ENCODE assay signal across 17 cellular contexts in genomic region chr1:79380078-79380477, GRCh38.
DNase-seq lines count a peak whose midpoint lies in the region; TF ChIP-seq lines count a peak whose summit lies in the region.
"Had no signal": no experiment of that assay in that cellular context is flagged by ENCODE, and none has a peak within 500 bp of the region (broad histone marks: within the 10 kb centered on the region; RNA-seq: fewer than 3 reads in every experiment).

No MANE protein-coding gene starts in this region.

- H3K4me1 ChIP-seq in H9 (ENCODE audit: insufficient read depth, low read length), result no peaks in the 10 kb centered on the region
- H3K4me1 ChIP-seq: HAP-1 had no signal

- no peak overlapping the region for H4K91ac ChIP-seq in H9 (ENCODE audit: insufficient read length, low read depth, low read length)

- H3K36me3 Mint-ChIP-seq in H9 (ENCODE audit: insufficient read depth in 1 of 3, low read depth in 3 of 3) (no peaks in the 10 kb centered on the region), chondrocyte (ENCODE audit: low read depth) (no peaks in the 10 kb centered on the region)
- H3K36me3 Mint-ChIP-seq: CD14-positive monocyte had no signal

- H3K27me3 Mint-ChIP-seq in H9 (ENCODE audit: low read depth), result no peaks in the 10 kb centered on the region
- no peaks in the 10 kb centered on the region for H3K27me3 Mint-ChIP-seq in chondrocyte (ENCODE audit: low read depth)

- H3K14ac ChIP-seq in H9 (ENCODE audit: insufficient read depth, low read length), result no peak overlapping the region

- H3K4me3 Mint-ChIP-seq in H9 (no peak overlapping the region), chondrocyte (ENCODE audit: unreplicated experiment) (no peak overlapping the region)
- H3K4me3 Mint-ChIP-seq: CD14-positive monocyte; T-helper 1 cell treated with Interleukin-12 subunit alpha and Interleukin-12 subunit beta and Interleukin-4 antibody, amounts not matched to agents 30 μg/mL and 1 μg/mL, for 36 hours had no signal

- no peaks in the 10 kb centered on the region for H3K23me2 ChIP-seq in H9 (ENCODE audit: insufficient read length, low read depth, low read length, poor library complexity, severe bottlenecking)

- H3K27ac Mint-ChIP-seq in H9 (no peak overlapping the region), chondrocyte (ENCODE audit: unreplicated experiment) (no peak overlapping the region)
- H3K27ac Mint-ChIP-seq: CD14-positive monocyte; T-helper 1 cell treated with Interleukin-12 subunit alpha and Interleukin-12 subunit beta and Interleukin-4 antibody, amounts not matched to agents 30 μg/mL and 1 μg/mL, for 36 hours had no signal

- no peak overlapping the region for H2BK20ac ChIP-seq in H9 (ENCODE audit: low read depth, low read length, poor library complexity, severe bottlenecking)

- no peak overlapping the region for H2AFZ ChIP-seq in H9 (ENCODE audit: low read length)

- no peak overlapping the region for H3K4me2 ChIP-seq in H9 (ENCODE audit: insufficient read depth, insufficient read length, low read length)

- H2BK120ac ChIP-seq in H9 (ENCODE audit: low read depth, low read length, poor library complexity, severe bottlenecking), result no peak overlapping the region

- no peaks in the 10 kb centered on the region for H3K79me1 ChIP-seq in H9 (ENCODE audit: insufficient read depth, low read depth, low read length, poor library complexity, severe bottlenecking)

- H3K4me1 Mint-ChIP-seq in H9, result peaks cover 14 to 16% of the 10 kb centered on the region in 2 experiments
- no peaks in the 10 kb centered on the region for H3K4me1 Mint-ChIP-seq in chondrocyte (ENCODE audit: low read depth)
- H3K4me1 Mint-ChIP-seq: CD14-positive monocyte had no signal

- DNase-seq in H9 (no peak), NB4 (ENCODE audit: low read depth) (peak; percentile 6), WERI-Rb-1 (no peak), iPS-NIHi7 (ENCODE audit: extremely low spot score) (peak; percentile 12), NCI-H2227 (lab: John Stamatoyannopoulos, UW; ENCODE audit: unreplicated experiment) (no peak), chondrocyte (ENCODE audit: low spot score) (no peak)
- no peak for DNase-seq in activated T-cell treated with anti-CD3 and anti-CD28 coated beads, Interleukin-2, amount 50 U/mL, for 48 hours
- DNase-seq: AML-193, NCI-H187, NCI-H2107, NCI-H2227 treated with DMSO at 0.1 percent for 48 hours, NCI-H510A treated with DMSO at 0.1 percent for 48 hours, RPMI8226, SIG-M5 had no signal

- H3K36me3 ChIP-seq in WERI-Rb-1, result no peaks in the 10 kb centered on the region
- H3K36me3 ChIP-seq: HAP-1 had no signal

- WGBS in H9 (ENCODE audit: extremely low coverage, insufficient read length, low lambda C conversion rate), result no CpG with 5 or more reads among the region's 3 CpGs

- H4K20me1 ChIP-seq in H9 (ENCODE audit: control insufficient read depth, insufficient read depth, insufficient read length), result no peaks in the 10 kb centered on the region

- H2BK12ac ChIP-seq in H9 (ENCODE audit: insufficient read length, low read depth, low read length), result no peak overlapping the region

- H3K4ac ChIP-seq in H9 (ENCODE audit: low read depth, low read length), result no peak overlapping the region

- no peaks in the 10 kb centered on the region for H3K79me2 ChIP-seq in H9 (ENCODE audit: insufficient read depth, low read length)

- no peaks in the 10 kb centered on the region for H3K9me3 ChIP-seq in H9 (ENCODE audit: control insufficient read depth, low read depth, low read length)
- H3K9me3 ChIP-seq in WERI-Rb-1 (ENCODE audit: severe bottlenecking), result no peaks in the 10 kb centered on the region
- H3K9me3 ChIP-seq: HAP-1 had no signal

- H2BK15ac ChIP-seq in H9 (ENCODE audit: low read depth, low read length), result no peak overlapping the region

- H3K56ac ChIP-seq in H9 (ENCODE audit: insufficient read length, low read depth, low read length), result no peak overlapping the region

- TF ChIP-seq CTCF in H9 (conservative IDR thresholded peaks at IDR 0.05) (peak; percentile 66), NB4 (IDR thresholded peaks at IDR 0.05; ENCODE audit: low read depth, low read length) (no peak), WERI-Rb-1 (IDR thresholded peaks at IDR 0.05; ENCODE audit: low read depth, low read length) (0 out of 2 replicates have a peak, but pooled peaks have one; percentile 4), chondrocyte (IDR thresholded peaks at IDR 0.05) (no peak)

- H3K18ac ChIP-seq in H9 (ENCODE audit: insufficient read length, low read depth, low read length), result no peak overlapping the region

- H3K27ac ChIP-seq in H9 (ENCODE audit: insufficient read length, low read depth, low read length), result no peak overlapping the region
- H3K27ac ChIP-seq in WERI-Rb-1, result no peak overlapping the region

- no peak overlapping the region for H2BK5ac ChIP-seq in H9 (ENCODE audit: insufficient read length, low read length)

- no peak overlapping the region for H4K5ac ChIP-seq in H9 (ENCODE audit: insufficient read length, low read depth, low read length)

- H2AK5ac ChIP-seq in H9 (ENCODE audit: insufficient read length, low read length), result no peak overlapping the region

- no peak overlapping the region for H3K9ac ChIP-seq in H9 (ENCODE audit: extremely low read depth, insufficient read length, low read length)

- H4K8ac ChIP-seq in H9 (replicated peaks; ENCODE audit: insufficient read length, low read depth, low read length), result no peak overlapping the region

- no peak overlapping the region for H3K23ac ChIP-seq in H9 (ENCODE audit: insufficient read length, low read depth, low read length)

- TF ChIP-seq POLR2A in NB4 (IDR thresholded peaks at IDR 0.05; ENCODE audit: extremely low read depth, insufficient read length), result no peak

- H3K4me3 ChIP-seq in NB4 (ENCODE audit: low read depth, low read length), result no peak overlapping the region
- no peak overlapping the region for H3K4me3 ChIP-seq in WERI-Rb-1 (ENCODE audit: low read depth, low read length)
- H3K4me3 ChIP-seq: HAP-1 had no signal

- H3K9me3 Mint-ChIP-seq in H9, result no peaks in the 10 kb centered on the region
- H3K9me3 Mint-ChIP-seq in chondrocyte (ENCODE audit: low read depth), result peaks cover 7% of the 10 kb centered on the region
- H3K9me3 Mint-ChIP-seq: T-helper 1 cell treated with Interleukin-12 subunit alpha and Interleukin-12 subunit beta and Interleukin-4 antibody, amounts not matched to agents 30 μg/mL and 1 μg/mL, for 36 hours had no signal

- H3K27me3 ChIP-seq in H9 (ENCODE audit: insufficient read depth, low read length) (no peaks in the 10 kb centered on the region), WERI-Rb-1 (ENCODE audit: insufficient read depth, low read depth, severe bottlenecking) (no peaks in the 10 kb centered on the region)

- H3T11ph ChIP-seq in H9 (ENCODE audit: low read length), result no peak overlapping the region

Comparison
In these comparisons a context has a peak if more than half of its experiments do, and no peak if none do; other contexts are left out.
1. DNase-seq: peak in NB4 (single experiment) and iPS-NIHi7 (single experiment); none in H9 (single experiment), WERI-Rb-1 (single experiment), NCI-H2227 (single experiment), activated T-cell treated with anti-CD3 and anti-CD28 coated beads, Interleukin-2, amount 50 U/mL, for 48 hours (0 of 2) and chondrocyte (single experiment).
2. CTCF ChIP-seq: peak in H9 (single experiment) and WERI-Rb-1 (single experiment); none in NB4 (single experiment) and chondrocyte (single experiment).